9 cellular contexts compared by ENCODE assay signal in the genomic region with DNA sequence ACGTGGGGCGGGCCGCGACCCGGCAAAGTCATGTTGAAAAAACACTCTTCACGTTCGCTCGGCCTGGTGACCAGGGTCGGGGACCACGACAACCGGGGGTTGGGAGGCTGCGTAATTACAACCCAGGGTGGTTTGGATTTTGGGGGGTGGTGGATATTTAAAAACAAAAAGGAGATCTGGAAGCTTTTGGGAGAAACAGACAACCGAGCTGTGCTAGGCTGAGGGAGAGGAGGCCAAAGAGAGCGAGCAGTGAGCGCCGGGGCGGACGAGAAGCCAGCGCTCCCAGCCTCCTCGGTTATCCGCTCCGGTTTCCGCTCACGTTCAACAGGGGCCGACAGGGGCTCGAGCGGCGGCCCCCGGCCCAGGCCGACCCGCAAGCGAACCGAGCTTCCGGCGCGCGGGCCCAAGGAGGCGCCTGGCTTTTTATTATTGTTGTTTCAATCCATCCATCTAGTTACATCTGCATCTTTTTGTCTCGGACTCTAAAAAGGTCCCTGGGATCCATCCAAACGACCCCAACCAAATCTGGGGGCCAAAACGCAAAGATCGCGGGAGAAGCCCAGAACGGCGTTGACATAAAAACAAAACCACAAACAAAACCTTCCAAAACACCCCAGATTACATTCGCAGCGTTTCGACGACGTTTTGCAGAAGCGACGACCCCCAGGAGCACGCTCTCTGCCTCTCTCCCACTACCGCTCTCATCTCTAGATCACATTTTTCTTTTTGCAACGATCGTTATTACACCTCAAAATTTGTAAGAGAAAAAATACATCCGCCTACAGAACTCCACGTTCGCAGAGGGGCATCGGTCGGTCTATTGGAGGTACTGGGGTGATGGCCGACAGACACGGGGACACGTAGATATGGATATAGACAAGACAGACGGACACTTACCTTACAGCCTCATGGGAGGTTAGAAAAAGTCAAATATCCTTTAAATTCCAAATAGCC. TPM values are rescaled to one million over a fixed set of nuclear protein-coding genes. Genes with fewer than 3 reads are reported as not detected.
A peak's percentile ranks its signal among the peaks of the same experiment; 100 is the strongest.
DNase-seq lines count a peak whose midpoint lies in the region; TF ChIP-seq lines count a peak whose summit lies in the region.
"Had no signal": no experiment of that assay in that cellular context is flagged by ENCODE, and none has a peak within 500 bp of the region (broad histone marks: within the 10 kb centered on the region; RNA-seq: fewer than 3 reads in every experiment).

No MANE protein-coding gene starts in this region.

- peaks cover 52% of the 10 kb centered on the region for H3K4me1 Mint-ChIP-seq in endothelial cell (ENCODE audit: unreplicated experiment)
- peaks cover 43% of the 10 kb centered on the region for H3K4me1 Mint-ChIP-seq in neural progenitor cell

- H3K9me3 Mint-ChIP-seq in endothelial cell (ENCODE audit: unreplicated experiment) (no peaks in the 10 kb centered on the region), neural progenitor cell (no peaks in the 10 kb centered on the region)

- peaks cover 56% of the 10 kb centered on the region for H4K20me1 ChIP-seq in neural progenitor cell (ENCODE audit: low read depth)

- peaks cover 13% of the 10 kb centered on the region for H3K36me3 Mint-ChIP-seq in endothelial cell (ENCODE audit: low read depth, unreplicated experiment)
- peaks cover 43% of the 10 kb centered on the region for H3K36me3 Mint-ChIP-seq in neural progenitor cell

- H3K36me3 ChIP-seq in ES-I3 (ENCODE audit: insufficient read depth, low read length): no peaks in the 10 kb centered on the region
- 0 out of 2 replicates have a peak, but pooled peaks cover 4% of the 10 kb centered on the region for H3K36me3 ChIP-seq in HUES64 (ENCODE audit: insufficient read depth, low read length)
- H3K36me3 ChIP-seq in neural progenitor cell: peaks cover 19% of the 10 kb centered on the region
- no peaks in the 10 kb centered on the region for H3K36me3 ChIP-seq in vagina

- 0 out of 2 replicates have a peak overlapping the region, but pooled peaks have one; percentile 51 for H3K27ac ChIP-seq in HUES64 (ENCODE audit: low read depth, low read length)
- H3K27ac ChIP-seq in neural progenitor cell: peak overlapping the region; percentile 96
- no peak overlapping the region for H3K27ac ChIP-seq in vagina

- peak overlapping the region; percentile 3 for H3K27ac Mint-ChIP-seq in endothelial cell (ENCODE audit: unreplicated experiment)
- peak overlapping the region; percentile 88 for H3K27ac Mint-ChIP-seq in neural progenitor cell

- DNase-seq in endothelial cell (ENCODE audit: low spot score) (peak; percentile 19), neural progenitor cell (ENCODE audit: low spot score) (peak; percentile 44), NCI-H524 (lab: John Stamatoyannopoulos, UW) (no peak), vagina (ENCODE audit: extremely low spot score in 2 of 2) (no peak)
- DNase-seq in stimulated activated CD4-positive, alpha-beta T cell treated with anti-CD3 and anti-CD28 coated beads, Interleukin-4, amount 100 ng/mL, for 1 hour: no peak
- DNase-seq: activated T-cell treated with anti-CD3 and anti-CD28 coated beads for 4 hours; CD4-positive, alpha-beta memory T cell had no signal

- peak overlapping the region; percentile 97 for H3K4me2 ChIP-seq in neural progenitor cell

- under 1% methylated on average over 64 of the region's 65 CpGs for WGBS in HUES64

- peaks cover 18% of the 10 kb centered on the region for H3K4me1 ChIP-seq in ES-I3 (ENCODE audit: insufficient read depth, low read length)
- H3K4me1 ChIP-seq in HUES64 (ENCODE audit: insufficient read depth, low read length): peaks cover 65% of the 10 kb centered on the region
- H3K4me1 ChIP-seq in neural progenitor cell: peaks cover 47% of the 10 kb centered on the region
- peaks cover 19% of the 10 kb centered on the region for H3K4me1 ChIP-seq in vagina

- peaks cover 91% of the 10 kb centered on the region for H3F3A ChIP-seq in neural progenitor cell (ENCODE audit: low read depth)

- H3K9ac ChIP-seq in ES-I3 (ENCODE audit: low read depth, low read length): peak overlapping the region; percentile 49; the same call in 1 of the 2 replicates
- peak overlapping the region; percentile 77 for H3K9ac ChIP-seq in HUES64 (ENCODE audit: low read depth, low read length)
- H3K9ac ChIP-seq in neural progenitor cell: peak overlapping the region; percentile 74

- TF ChIP-seq POLR2A in vagina (IDR thresholded peaks at IDR 0.05): no peak

- H3K4me3 ChIP-seq in HUES64 (ENCODE audit: low read length) (peak overlapping the region; percentile 67), neural progenitor cell (peak overlapping the region; percentile 98), vagina (peak overlapping the region in 1 of 2 donors; percentile 19)

- H3K27me3 ChIP-seq in HUES64 (ENCODE audit: insufficient read depth, low read length) (peaks cover 92% of the 10 kb centered on the region), neural progenitor cell (peaks cover 9% of the 10 kb centered on the region), vagina (peaks cover 43% of the 10 kb centered on the region)

- no peaks in the 10 kb centered on the region for H3K9me3 ChIP-seq in ES-I3 (ENCODE audit: control insufficient read depth, insufficient read depth, low read length)
- no peaks in the 10 kb centered on the region for H3K9me3 ChIP-seq in HUES64 (ENCODE audit: insufficient read depth, low read depth, low read length)
- H3K9me3 ChIP-seq in neural progenitor cell (ENCODE audit: low read depth): no peaks in the 10 kb centered on the region
- H3K9me3 ChIP-seq in vagina: no peaks in the 10 kb centered on the region

- H3K79me2 ChIP-seq in neural progenitor cell (ENCODE audit: low read depth): peaks cover 100% of the 10 kb centered on the region

- H3K4me3 Mint-ChIP-seq in endothelial cell (ENCODE audit: unreplicated experiment) (peak overlapping the region; percentile 91), neural progenitor cell (peak overlapping the region; percentile 98)

- H3K27me3 Mint-ChIP-seq in endothelial cell (ENCODE audit: unreplicated experiment) (peaks cover 31% of the 10 kb centered on the region), neural progenitor cell (ENCODE audit: insufficient read depth, low read depth) (peaks cover 70% of the 10 kb centered on the region)

- TF ChIP-seq CTCF in endothelial cell (IDR thresholded peaks at IDR 0.05; ENCODE audit: unreplicated experiment) (no peak), neural progenitor cell (IDR thresholded peaks at IDR 0.05) (no peak), vagina (IDR thresholded peaks at IDR 0.05) (no peak)

- intact Hi-C loops in vagina (cut with DNase I): no loop called here

- no peak overlapping the region for H2AFZ ChIP-seq in neural progenitor cell (replicated peaks)

RNA-seq across cellular contexts. Expression of gene OTX2, which starts 0.7 kb away (rescaled TPM):
- 58.2 TPM for polyA plus RNA-seq in HUES64 (2013, experiment 1 of 2)
- 51.9 TPM for polyA plus RNA-seq in HUES64 (2013, experiment 2 of 2)
- total RNA-seq in endothelial cell (ENCODE audit: unreplicated experiment) (12.0 TPM), neural progenitor cell (ENCODE audit: low replicate concordance) (453 and 513 TPM in 2 replicates), vagina (not detected)
- total RNA-seq: CD4-positive, alpha-beta memory T cell had no signal
- polyA plus RNA-seq: CD4-positive, alpha-beta memory T cell had no signal

Comparison
In these comparisons a context has a peak if more than half of its experiments do, and no peak if none do; other contexts are left out.
1. DNase-seq: peak in endothelial cell (single experiment) and neural progenitor cell (single experiment); none in stimulated activated CD4-positive, alpha-beta T cell treated with anti-CD3 and anti-CD28 coated beads, Interleukin-4, amount 100 ng/mL, for 1 hour (single experiment), NCI-H524 (0 of 2) and vagina (0 of 2).
2. RNA of gene OTX2, which starts 0.7 kb away (total RNA-seq): 453 to 513 TPM in neural progenitor cell; 12.0 TPM in endothelial cell (single experiment) and not detected in vagina (single experiment); every median in the first group is over 10 times any median in the second.
3. Peak in every context shown above with its lines, with median percentiles within 50 percentile points of each other: H3K9ac ChIP-seq.